ENCODE assay signal across 8 cellular contexts in genomic region chr10:58513189-58514101, GRCh38. TPM values are rescaled to one million over a fixed set of nuclear protein-coding genes. Genes with fewer than 3 reads are reported as not detected.
DNase-seq lines count a peak whose midpoint lies in the region; ATAC-seq, FAIRE-seq and TF ChIP-seq lines count a peak whose summit lies in the region.

No MANE protein-coding gene starts in this region.

- no peak for TF ChIP-seq RAD21 in SK-N-SH (IDR thresholded peaks at IDR 0.05; ENCODE audit: low read length)

- ATAC-seq in lower lobe of right lung = peak; percentile 64 to 69

- CTCF ChIA-PET in SK-N-SH (lab: Yijun Ruan, JAX) = interaction anchor here (0.6 to 1.7 kb wide), 3 partner anchors 11 to 137 kb away, joined by 3 to 5 read pairs (median 3); no protein-coding TSS in a partner anchor

- peak overlapping the region; percentile 98 for H3K4me2 ChIP-seq in SK-N-SH

- TF ChIP-seq CTCF in SK-N-SH (IDR thresholded peaks at IDR 0.05) (no peak), lower lobe of right lung (IDR thresholded peaks at IDR 0.05) (no peak)

- POLR2A ChIA-PET in SK-N-SH (lab: Yijun Ruan, JAX) = no interaction called here

- peaks cover 0 to 5% of the 10 kb centered on the region in 2 experiments; a peak in 2 of 4 replicates for H3K4me1 ChIP-seq in SK-N-SH (ENCODE audit: control insufficient read depth in 1 of 2, insufficient read depth in 2 of 2, low read depth in 1 of 2, low read length in 1 of 2)
- H3K4me1 ChIP-seq in lower lobe of right lung = peaks cover 14% of the 10 kb centered on the region

- no peaks in the 10 kb centered on the region for H4K20me1 ChIP-seq in SK-N-SH (ENCODE audit: insufficient read depth)

- H3K9me3 ChIP-seq in SK-N-SH (no peaks in the 10 kb centered on the region), lower lobe of right lung (no peaks in the 10 kb centered on the region)

- peak overlapping the region; percentile 75 to 93 for H3K4me3 ChIP-seq in SK-N-SH (ENCODE audit: low read depth in 2 of 2, low read length in 1 of 2)
- H3K4me3 ChIP-seq in lower lobe of right lung = peak overlapping the region; percentile 64

- FAIRE-seq in endometrium (lab: Jason Lieb, UNC) = peak; percentile 46

- H3K79me2 ChIP-seq in SK-N-SH (ENCODE audit: insufficient read depth) = peaks cover 39% of the 10 kb centered on the region

- no peaks in the 10 kb centered on the region for H3K9me2 ChIP-seq in SK-N-SH

- H3K27ac ChIP-seq in SK-N-SH (ENCODE audit: low read depth in 2 of 2, low read length in 1 of 2) = peak overlapping the region; percentile 41 to 86; a peak in 3 of 4 replicates
- H3K27ac ChIP-seq in lower lobe of right lung = peak overlapping the region; percentile 76

- WGBS in SK-N-SH (ENCODE audit: low lambda C conversion rate) = under 1% methylated on average over 33 of the region's 53 CpGs

- intact Hi-C loops in lower lobe of right lung (cut with DNase I) = no loop called here

- no peaks in the 10 kb centered on the region for H3K27me3 ChIP-seq in SK-N-SH (ENCODE audit: insufficient read depth)
- peaks cover 29% of the 10 kb centered on the region for H3K27me3 ChIP-seq in lower lobe of right lung (ENCODE audit: low read depth)

- H2AFZ ChIP-seq in SK-N-SH (ENCODE audit: low read depth) = peak overlapping the region; percentile 77

- no peaks in the 10 kb centered on the region for H3K36me3 ChIP-seq in SK-N-SH (replicated peaks in 1 of 2; ENCODE audit: control insufficient read depth in 1 of 2, insufficient read depth in 2 of 2, low read length in 1 of 2)
- no peaks in the 10 kb centered on the region for H3K36me3 ChIP-seq in lower lobe of right lung

- peak; percentile 36 for DNase-seq in Ammon's horn (ENCODE audit: low spot score)
- peak; percentile 19 for DNase-seq in GOT3 (lab: John Stamatoyannopoulos, UW)
- peak; percentile 63 for DNase-seq in SK-N-SH
- DNase-seq in lower lobe of right lung = peak; percentile 47
- DNase-seq in superior temporal gyrus (ENCODE audit: extremely low spot score) = peak; percentile 14
- DNase-seq in HUDEP-2 (lab: John Stamatoyannopoulos, UW; ENCODE audit: unreplicated experiment in 76 of 76) = no peak
- no peak for DNase-seq in NCI-H187 (lab: John Stamatoyannopoulos, UW)

- TF ChIP-seq EP300 in SK-N-SH (IDR thresholded peaks at IDR 0.05; ENCODE audit: borderline replicate concordance in 1 of 2, low read depth in 1 of 2, low read length in 1 of 2) = no peak

- peak overlapping the region; percentile 69 for H3K9ac ChIP-seq in SK-N-SH

- peaks cover 5% of the 10 kb centered on the region for H3F3A ChIP-seq in SK-N-SH (replicated peaks; ENCODE audit: insufficient read depth)

TF ChIP-seq in SK-N-SH, 30 proteins besides CTCF, POLR2A, EP300 and RAD21 (continues in another document):
- TF ChIP-seq GATA2 (CRISPR knock-in tag; IDR thresholded peaks at IDR 0.05) (no peak), RFX5 (IDR thresholded peaks at IDR 0.05; ENCODE audit: low read length) (no peak), MEF2A (IDR thresholded peaks at IDR 0.05; ENCODE audit: borderline replicate concordance, low read depth) (no peak), TCF12 (IDR thresholded peaks at IDR 0.05) (no peak), MAX (IDR thresholded peaks at IDR 0.05; ENCODE audit: low read depth) (0 out of 2 replicates have a peak, but pooled peaks have one; percentile 24), EZH2phosphoT487 (IDR thresholded peaks at IDR 0.05; ENCODE audit: borderline replicate concordance, low read depth) (no peak), GABPA (IDR thresholded peaks at IDR 0.05; ENCODE audit: low read depth) (0 out of 2 replicates have a peak, but pooled peaks have one; percentile 13), USF2 (IDR thresholded peaks at IDR 0.05; ENCODE audit: borderline replicate concordance, low read depth, low read length) (no peak), YY1 (IDR thresholded peaks at IDR 0.05; ENCODE audit: low read depth) (no peak), FOXM1 (IDR thresholded peaks at IDR 0.05; ENCODE audit: low read depth) (no peak), TAF1 (IDR thresholded peaks at IDR 0.05; ENCODE audit: borderline replicate concordance, low read depth, low read length) (no peak), FOXJ3 (CRISPR knock-in tag; IDR thresholded peaks at IDR 0.05) (no peak), IRF3 (IDR thresholded peaks at IDR 0.05; ENCODE audit: low read depth, low read length) (no peak), PBX3 (IDR thresholded peaks at IDR 0.05) (peak; percentile 29; the same call in 1 of the 2 replicates), JUND (IDR thresholded peaks at IDR 0.05) (no peak), RXRA (IDR thresholded peaks at IDR 0.05; ENCODE audit: borderline replicate concordance, low read depth) (no peak), FOSL2 (IDR thresholded peaks at IDR 0.05; ENCODE audit: borderline replicate concordance, low read depth) (no peak), NFIC (IDR thresholded peaks at IDR 0.05; ENCODE audit: borderline replicate concordance) (no peak), MXI1 (IDR thresholded peaks at IDR 0.05; ENCODE audit: low read depth, low read length) (peak; percentile 13; the same call in 1 of the 2 replicates), ZBTB33 (IDR thresholded peaks at IDR 0.05; ENCODE audit: borderline replicate concordance, low read depth) (no peak), RCOR1 (IDR thresholded peaks at IDR 0.05; ENCODE audit: low read length) (no peak), CHD2 (IDR thresholded peaks at IDR 0.05; ENCODE audit: low read length, partially characterized antibody) (no peak), TEAD4 (IDR thresholded peaks at IDR 0.05; ENCODE audit: borderline replicate concordance, insufficient read depth) (no peak), SMC3 (IDR thresholded peaks at IDR 0.05; ENCODE audit: low read depth, low read length) (no peak), SIN3A (IDR thresholded peaks at IDR 0.05; ENCODE audit: borderline replicate concordance, low read depth, low read length) (no peak), POLR2AphosphoS5 (IDR thresholded peaks at IDR 0.05; ENCODE audit: low read depth, low read length) (no peak), ELF1 (IDR thresholded peaks at IDR 0.05) (no peak)

RNA-seq across cellular contexts. Expression of gene BICC1, which starts 0.8 kb away (rescaled TPM):
- 1.5 and 2.2 TPM in 2 replicates for polyA plus RNA-seq in SK-N-SH (2012; rRNA removed)
- 1.7 and 1.8 TPM in 2 replicates for polyA plus RNA-seq in SK-N-SH (2012; cell fraction: cytosol; rRNA removed)
- polyA plus RNA-seq in SK-N-SH (2012; cell fraction: nucleus; rRNA removed) = 1.5 and 3.0 TPM in 2 replicates
- total RNA-seq in lower lobe of right lung = 11.0 TPM

Comparison
In these comparisons a context has a peak if more than half of its experiments do, and no peak if none do; other contexts are left out.
1. DNase-seq: peak in Ammon's horn (single experiment), GOT3 (single experiment), SK-N-SH (single experiment), lower lobe of right lung (single experiment) and superior temporal gyrus (single experiment); none in HUDEP-2 (0 of 76) and NCI-H187 (0 of 2).